Comparison of ENCODE assay signal across 8 cellular contexts in the genomic region with DNA sequence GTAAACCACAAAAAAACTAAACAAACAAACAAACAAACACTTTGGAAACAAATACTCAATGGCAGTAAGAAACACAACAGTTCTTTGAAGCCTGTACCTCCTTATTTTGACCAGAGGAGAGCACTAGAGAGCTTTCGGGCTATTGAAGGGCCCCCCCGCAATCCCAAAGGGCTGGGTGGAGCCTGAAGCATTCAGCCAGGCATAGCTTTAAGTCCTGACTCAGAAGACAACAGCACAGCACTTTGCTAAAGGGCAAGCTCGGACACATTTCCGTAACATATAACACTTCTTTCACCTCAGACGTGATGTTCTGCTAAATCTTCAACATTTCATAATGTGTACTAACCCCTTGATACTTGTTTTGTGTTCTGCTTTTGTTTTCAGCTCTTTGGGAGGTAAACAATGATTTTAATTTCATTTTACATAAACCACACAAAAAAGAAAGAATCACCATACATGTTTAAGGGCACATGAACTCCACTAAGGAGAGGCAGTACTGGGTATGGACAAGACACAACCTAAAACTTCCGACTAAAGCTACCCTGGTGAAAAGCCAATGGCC. TPM values are rescaled to one million over a fixed set of nuclear protein-coding genes. Genes with fewer than 3 reads are reported as not detected.
A peak's percentile ranks its signal among the peaks of the same experiment; 100 is the strongest.
DNase-seq lines count a peak whose midpoint lies in the region; ATAC-seq and TF ChIP-seq lines count a peak whose summit lies in the region.

No MANE protein-coding gene starts in this region.

- peak overlapping the region; percentile 16 to 72 (median 71) for H3K27ac Mint-ChIP-seq in nephron
- H3K27ac Mint-ChIP-seq in immature natural killer cell, result no peak overlapping the region

- ATAC-seq in HG03280 (IDR thresholded peaks at IDR 0.05; ENCODE audit: unreplicated experiment), result peak; percentile 96

- H3K27me3 Mint-ChIP-seq in nephron (ENCODE audit: low read depth), result no peaks in the 10 kb centered on the region
- H3K27me3 Mint-ChIP-seq in immature natural killer cell (ENCODE audit: low read depth in 3 of 3), result peaks cover 0 to 4% (median 4%) of the 10 kb centered on the region in 3 donors

- H3K4me3 Mint-ChIP-seq in nephron (peak overlapping the region; percentile 10 to 65 (median 17)), immature natural killer cell (no peak overlapping the region)

- H3K9me3 Mint-ChIP-seq in nephron, result no peaks in the 10 kb centered on the region
- no peaks in the 10 kb centered on the region for H3K9me3 Mint-ChIP-seq in immature natural killer cell

- peak overlapping the region; percentile 54 for H3K27ac ChIP-seq in VCaP

- H3K36me3 Mint-ChIP-seq in nephron (ENCODE audit: low read depth), result no peaks in the 10 kb centered on the region
- no peaks in the 10 kb centered on the region for H3K36me3 Mint-ChIP-seq in immature natural killer cell

- DNase-seq in DMS 273 (lab: John Stamatoyannopoulos, UW; ENCODE audit: unreplicated experiment) (peak; percentile 92), GM19240 (ENCODE audit: insufficient read length, low spot score) (peak; percentile 70), NCI-H2171 (lab: John Stamatoyannopoulos, UW) (peak; percentile 84), foreskin fibroblast (peak; percentile 87 to 95), immature natural killer cell (no peak)

- H3K4me3 ChIP-seq in foreskin fibroblast (ENCODE audit: low read depth in 1 of 2, low read length in 2 of 2), result peak overlapping the region; percentile 17 to 51

- H3K4me1 Mint-ChIP-seq in nephron (peaks cover 10% of the 10 kb centered on the region), immature natural killer cell (no peaks in the 10 kb centered on the region)

- TF ChIP-seq CTCF in VCaP (conservative IDR thresholded peaks at IDR 0.05) (peak; percentile 97), foreskin fibroblast (IDR thresholded peaks at IDR 0.05; ENCODE audit: low read depth, low read length) (peak; percentile 88), nephron (IDR thresholded peaks at IDR 0.05; ENCODE audit: unreplicated experiment in 3 of 3) (peak; percentile 95 to 96 (median 95))

RNA-seq across cellular contexts. Expression of a gene that starts 9.7 kb away (rescaled TPM):
- polyA plus RNA-seq in immature natural killer cell, result not detected

Comparison
In these comparisons a context has a peak if more than half of its experiments do, and no peak if none do; other contexts are left out.
1. DNase-seq: peak in DMS 273 (single experiment), GM19240 (single experiment), NCI-H2171 (single experiment) and foreskin fibroblast (2 of 2); none in immature natural killer cell (0 of 3).
2. H3K27ac Mint-ChIP-seq: peak in nephron (3 of 3); none in immature natural killer cell (0 of 6).
3. H3K4me3 Mint-ChIP-seq: peak in nephron (3 of 3); none in immature natural killer cell (0 of 5).
4. Peak in every context shown above with its lines, with median percentiles within 50 percentile points of each other: CTCF ChIP-seq.